ENCODE assay signal across 17 cellular contexts in genomic region chr10:31069411-31069810, GRCh38.
"Had no signal": no experiment of that assay in that cellular context is flagged by ENCODE, and none has a peak within 500 bp of the region (broad histone marks: within the 10 kb centered on the region; RNA-seq: fewer than 3 reads in every experiment).

No MANE protein-coding gene starts in this region.

- H3K4me2 ChIP-seq: hepatocyte had no signal

- H3K4me3 Mint-ChIP-seq: activated CD4-positive, alpha-beta T cell treated with anti-CD3 and anti-CD28 coated beads, Interleukin-2, amount 10 ng/mL, durations not matched to agents 24 days and 14 days; activated CD8-positive, alpha-beta T cell treated with anti-CD3 and anti-CD28 coated beads, Interleukin-2, amount 10 ng/mL, durations not matched to agents 7 days and 5 days; activated T-cell treated with anti-CD3 and anti-CD28 coated beads, Interleukin-2, amount 50 U/mL, for 24 hours; dendritic cell treated with granulocyte-macrophage colony-stimulating factor and Interleukin-4, amounts not matched to agents 40 ng/mL and 50 ng/mL, for 4 days; natural killer cell had no signal

- DNase-seq: activated CD4-positive, alpha-beta T cell treated with anti-CD3 and anti-CD28 coated beads, Interleukin-2, amount 10 ng/mL, durations not matched to agents 24 days and 14 days; activated CD8-positive, alpha-beta T cell treated with anti-CD3 and anti-CD28 coated beads, Interleukin-2, amount 10 ng/mL, durations not matched to agents 7 days and 5 days; activated effector memory CD4-positive, alpha-beta T cell treated with anti-CD3 and anti-CD28 coated beads, Interleukin-2, amount 50 U/mL, for 16 hours; activated naive CD4-positive, alpha-beta T cell treated with anti-CD3 and anti-CD28 coated beads, Interleukin-2, amount 50 U/mL, for 16 hours; activated T-cell treated with anti-CD3 and anti-CD28 coated beads, Interleukin-2, amount 50 U/mL, for 24 hours; effector memory CD4-positive, alpha-beta T cell; esophagus squamous epithelium; islet precursor cell; natural killer cell; stimulated activated CD4-positive, alpha-beta T cell treated with anti-CD3 and anti-CD28 coated beads, Interleukin-2, amount 100 ng/mL, for 24 hours; stimulated activated naive CD4-positive, alpha-beta T cell treated with Interleukin-2 at 50 U/mL for 16 hours; T-helper 1 cell; T-helper 9 cell; trophoblast cell had no signal

- H3K4me3 ChIP-seq: esophagus squamous epithelium, hepatocyte, vagina had no signal

- H3K9me3 ChIP-seq: esophagus squamous epithelium, vagina had no signal

- H3K4me1 ChIP-seq: esophagus squamous epithelium had no signal

- H3K27me3 ChIP-seq: esophagus squamous epithelium, hepatocyte, vagina had no signal

- H3K36me3 Mint-ChIP-seq: natural killer cell had no signal

- H3K4me1 Mint-ChIP-seq: natural killer cell had no signal

- H3K27ac ChIP-seq: esophagus squamous epithelium, hepatocyte, vagina had no signal

- H3K36me3 ChIP-seq: esophagus squamous epithelium, vagina had no signal

- H2AFZ ChIP-seq: hepatocyte had no signal

- H3K9me3 Mint-ChIP-seq: activated CD4-positive, alpha-beta T cell treated with anti-CD3 and anti-CD28 coated beads, Interleukin-2, amount 10 ng/mL, durations not matched to agents 24 days and 14 days; activated T-cell treated with anti-CD3 and anti-CD28 coated beads, Interleukin-2, amount 50 U/mL, for 24 hours; dendritic cell treated with granulocyte-macrophage colony-stimulating factor and Interleukin-4, amounts not matched to agents 40 ng/mL and 50 ng/mL, for 4 days; natural killer cell had no signal

- H3K27me3 Mint-ChIP-seq: dendritic cell treated with granulocyte-macrophage colony-stimulating factor and Interleukin-4, amounts not matched to agents 40 ng/mL and 50 ng/mL, for 4 days had no signal

- H3K27ac Mint-ChIP-seq: activated CD4-positive, alpha-beta T cell treated with anti-CD3 and anti-CD28 coated beads, Interleukin-2, amount 10 ng/mL, durations not matched to agents 24 days and 14 days; activated CD8-positive, alpha-beta T cell treated with anti-CD3 and anti-CD28 coated beads, Interleukin-2, amount 10 ng/mL, durations not matched to agents 7 days and 5 days; activated T-cell treated with anti-CD3 and anti-CD28 coated beads, Interleukin-2, amount 50 U/mL, for 24 hours; dendritic cell treated with granulocyte-macrophage colony-stimulating factor and Interleukin-4, amounts not matched to agents 40 ng/mL and 50 ng/mL, for 4 days; natural killer cell had no signal

- H3K79me2 ChIP-seq: hepatocyte had no signal
